Comparison of ENCODE assay signal across 1 cellular context in the genomic region with DNA sequence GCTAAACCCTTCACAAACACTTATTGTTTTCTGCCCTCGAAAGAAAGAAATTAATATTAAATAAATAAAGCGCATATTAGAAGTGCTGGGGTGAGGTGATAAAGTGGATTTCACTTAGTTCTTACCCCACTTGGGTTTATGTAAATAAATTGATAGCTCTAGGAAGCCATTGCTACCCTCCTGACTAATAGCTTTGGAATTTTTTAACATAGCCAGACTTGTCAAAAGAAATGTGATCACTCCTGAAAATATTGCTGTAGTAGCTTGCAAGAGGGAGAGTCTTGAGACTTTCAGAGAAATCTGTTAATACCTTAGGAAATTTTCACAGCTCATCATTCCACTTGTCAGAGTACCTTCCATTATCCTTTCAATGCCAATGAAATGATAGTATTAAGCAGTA.
TF ChIP-seq lines count a peak whose summit lies in the region.

No MANE protein-coding gene starts in this region.

TF ChIP-seq in GM12878, 131 proteins besides CTCF, POLR2A, EP300 and RAD21:
- TF ChIP-seq CREM (IDR thresholded peaks at IDR 0.05; ENCODE audit: low read depth) = no peak
- TF ChIP-seq ZBED1 (IDR thresholded peaks at IDR 0.05; ENCODE audit: borderline replicate concordance) = no peak
- TF ChIP-seq, protein P1, sequence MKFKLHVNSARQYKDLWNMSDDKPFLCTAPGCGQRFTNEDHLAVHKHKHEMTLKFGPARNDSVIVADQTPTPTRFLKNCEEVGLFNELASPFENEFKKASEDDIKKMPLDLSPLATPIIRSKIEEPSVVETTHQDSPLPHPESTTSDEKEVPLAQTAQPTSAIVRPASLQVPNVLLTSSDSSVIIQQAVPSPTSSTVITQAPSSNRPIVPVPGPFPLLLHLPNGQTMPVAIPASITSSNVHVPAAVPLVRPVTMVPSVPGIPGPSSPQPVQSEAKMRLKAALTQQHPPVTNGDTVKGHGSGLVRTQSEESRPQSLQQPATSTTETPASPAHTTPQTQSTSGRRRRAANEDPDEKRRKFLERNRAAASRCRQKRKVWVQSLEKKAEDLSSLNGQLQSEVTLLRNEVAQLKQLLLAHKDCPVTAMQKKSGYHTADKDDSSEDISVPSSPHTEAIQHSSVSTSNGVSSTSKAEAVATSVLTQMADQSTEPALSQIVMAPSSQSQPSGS (IDR thresholded peaks at IDR 0.05; ENCODE audit: low read length) = no peak
- no peak for TF ChIP-seq EGR1 (IDR thresholded peaks at IDR 0.05; ENCODE audit: borderline replicate concordance in 1 of 2, low read depth in 2 of 2, low read length in 2 of 2)
- no peak for TF ChIP-seq PML (IDR thresholded peaks at IDR 0.05; ENCODE audit: low read length)
- TF ChIP-seq ZSCAN29 (IDR thresholded peaks at IDR 0.05) = no peak
- TF ChIP-seq, protein P2, sequence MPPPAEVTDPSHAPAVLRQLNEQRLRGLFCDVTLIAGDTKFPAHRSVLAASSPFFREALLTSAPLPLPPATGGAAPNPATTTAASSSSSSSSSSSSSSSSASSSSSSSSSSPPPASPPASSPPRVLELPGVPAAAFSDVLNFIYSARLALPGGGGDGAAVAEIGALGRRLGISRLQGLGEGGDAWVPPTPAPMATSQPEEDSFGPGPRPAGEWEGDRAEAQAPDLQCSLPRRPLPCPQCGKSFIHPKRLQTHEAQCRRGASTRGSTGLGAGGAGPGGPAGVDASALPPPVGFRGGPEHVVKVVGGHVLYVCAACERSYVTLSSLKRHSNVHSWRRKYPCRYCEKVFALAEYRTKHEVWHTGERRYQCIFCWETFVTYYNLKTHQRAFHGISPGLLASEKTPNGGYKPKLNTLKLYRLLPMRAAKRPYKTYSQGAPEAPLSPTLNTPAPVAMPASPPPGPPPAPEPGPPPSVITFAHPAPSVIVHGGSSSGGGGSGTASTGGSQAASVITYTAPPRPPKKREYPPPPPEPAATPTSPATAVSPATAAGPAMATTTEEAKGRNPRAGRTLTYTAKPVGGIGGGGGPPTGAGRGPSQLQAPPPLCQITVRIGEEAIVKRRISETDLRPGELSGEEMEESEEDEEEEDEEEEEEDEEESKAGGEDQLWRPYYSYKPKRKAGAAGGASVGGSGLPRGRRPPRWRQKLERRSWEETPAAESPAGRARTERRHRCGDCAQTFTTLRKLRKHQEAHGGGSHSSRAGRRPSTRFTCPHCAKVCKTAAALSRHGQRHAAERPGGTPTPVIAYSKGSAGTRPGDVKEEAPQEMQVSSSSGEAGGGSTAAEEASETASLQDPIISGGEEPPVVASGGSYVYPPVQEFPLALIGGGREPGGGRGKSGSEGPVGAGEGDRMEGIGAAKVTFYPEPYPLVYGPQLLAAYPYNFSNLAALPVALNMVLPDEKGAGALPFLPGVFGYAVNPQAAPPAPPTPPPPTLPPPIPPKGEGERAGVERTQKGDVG (CRISPR knock-in tag; IDR thresholded peaks at IDR 0.05) = no peak
- no peak for TF ChIP-seq ELK1 (IDR thresholded peaks at IDR 0.05; ENCODE audit: low read depth, low read length)
- no peak for TF ChIP-seq CBX5 (IDR thresholded peaks at IDR 0.05; ENCODE audit: low read depth)
- no peak for TF ChIP-seq HCFC1 (IDR thresholded peaks at IDR 0.05; ENCODE audit: low read length)
- no peak for TF ChIP-seq ZNF687 (IDR thresholded peaks at IDR 0.05)
- no peak for TF ChIP-seq RFX5 (IDR thresholded peaks at IDR 0.05; ENCODE audit: low read depth, low read length)
- TF ChIP-seq PBX3 (IDR thresholded peaks at IDR 0.05; ENCODE audit: insufficient replicate concordance, low read depth, low read length) = no peak
- TF ChIP-seq, protein P3, sequence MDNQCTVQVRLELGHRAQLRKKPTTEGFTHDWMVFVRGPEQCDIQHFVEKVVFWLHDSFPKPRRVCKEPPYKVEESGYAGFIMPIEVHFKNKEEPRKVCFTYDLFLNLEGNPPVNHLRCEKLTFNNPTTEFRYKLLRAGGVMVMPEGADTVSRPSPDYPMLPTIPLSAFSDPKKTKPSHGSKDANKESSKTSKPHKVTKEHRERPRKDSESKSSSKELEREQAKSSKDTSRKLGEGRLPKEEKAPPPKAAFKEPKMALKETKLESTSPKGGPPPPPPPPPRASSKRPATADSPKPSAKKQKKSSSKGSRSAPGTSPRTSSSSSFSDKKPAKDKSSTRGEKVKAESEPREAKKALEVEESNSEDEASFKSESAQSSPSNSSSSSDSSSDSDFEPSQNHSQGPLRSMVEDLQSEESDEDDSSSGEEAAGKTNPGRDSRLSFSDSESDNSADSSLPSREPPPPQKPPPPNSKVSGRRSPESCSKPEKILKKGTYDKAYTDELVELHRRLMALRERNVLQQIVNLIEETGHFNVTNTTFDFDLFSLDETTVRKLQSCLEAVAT (IDR thresholded peaks at IDR 0.05) = no peak
- TF ChIP-seq MYB (IDR thresholded peaks at IDR 0.05; ENCODE audit: borderline replicate concordance, low read depth, low read length) = no peak
- TF ChIP-seq ATF3 (IDR thresholded peaks at IDR 0.05; ENCODE audit: borderline replicate concordance, extremely low read depth, low read depth, low read length) = no peak
- TF ChIP-seq SPI1 (IDR thresholded peaks at IDR 0.05; ENCODE audit: borderline replicate concordance, insufficient read depth, low read depth, low read length) = no peak
